Comparison of ENCODE assay signal across 19 cellular contexts in the genomic region with DNA sequence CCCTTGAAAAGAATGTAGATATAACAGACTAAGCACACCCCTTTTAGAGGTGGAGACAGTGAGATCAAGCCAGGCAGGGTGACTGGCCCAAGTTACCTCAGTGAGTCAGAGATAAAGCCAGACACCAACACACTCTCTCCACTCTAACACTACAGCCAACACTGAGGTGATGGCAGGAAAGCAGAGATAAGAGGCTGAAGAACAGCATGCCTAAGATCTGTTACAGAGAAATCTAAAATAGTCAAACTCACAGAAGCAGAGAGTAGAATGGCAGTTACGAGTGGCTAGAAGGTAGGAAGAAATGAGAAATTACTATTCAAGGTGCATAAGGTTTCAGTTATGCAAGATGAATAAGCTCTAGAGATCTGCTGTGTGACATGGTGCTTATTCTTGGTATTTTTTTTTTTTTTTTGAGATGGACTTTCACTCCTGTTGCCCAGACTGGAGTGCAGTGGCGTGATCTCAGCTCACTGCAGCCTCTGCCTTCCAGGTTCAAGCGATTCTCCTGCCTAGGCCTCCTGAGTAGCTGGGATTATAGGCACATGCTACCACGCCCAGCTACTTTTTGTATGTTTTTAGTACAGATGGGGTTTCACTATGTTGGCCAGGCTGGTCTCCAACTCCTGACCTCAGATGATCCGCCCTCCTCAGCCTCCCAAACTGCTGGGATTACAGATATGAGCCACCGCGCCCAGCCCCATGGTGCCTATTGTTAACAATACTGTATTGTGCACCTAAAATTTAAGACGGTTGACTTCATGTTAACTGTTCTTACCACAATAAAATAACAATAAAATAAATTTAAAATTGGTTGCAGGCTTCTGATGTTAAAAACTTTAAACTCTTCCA. TPM values are rescaled to one million over a fixed set of nuclear protein-coding genes. Genes with fewer than 3 reads are reported as not detected.
DNase-seq lines count a peak whose midpoint lies in the region; ATAC-seq and TF ChIP-seq lines count a peak whose summit lies in the region.
"Had no signal": no experiment of that assay in that cellular context is flagged by ENCODE, and none has a peak within 500 bp of the region (broad histone marks: within the 10 kb centered on the region; RNA-seq: fewer than 3 reads in every experiment).

No MANE protein-coding gene starts in this region.

- peak; percentile 88 for ATAC-seq in GM21360 (IDR thresholded peaks at IDR 0.05; ENCODE audit: unreplicated experiment)
- peak; percentile 83 for ATAC-seq in foreskin keratinocyte

- H3K4me1 Mint-ChIP-seq in Caco-2 (ENCODE audit: low read depth, unreplicated experiment) (peaks cover 7% of the 10 kb centered on the region), mesothelial cell of epicardium (peaks cover 3% of the 10 kb centered on the region)

- no peaks in the 10 kb centered on the region for H3K36me3 ChIP-seq in Caco-2 (ENCODE audit: control insufficient read depth, insufficient read depth, low read length)
- no peaks in the 10 kb centered on the region for H3K36me3 ChIP-seq in Loucy (ENCODE audit: insufficient read depth, low read length)
- H3K36me3 ChIP-seq in MM.1S (replicated peaks; ENCODE audit: insufficient read depth, low read length), result no peaks in the 10 kb centered on the region

- TF ChIP-seq CTCF in Caco-2 (IDR thresholded peaks at IDR 0.05; ENCODE audit: insufficient read depth in 1 of 2, low read depth in 1 of 2, low read length in 1 of 2, severe bottlenecking in 1 of 2, unreplicated experiment in 1 of 2), result no peak
- TF ChIP-seq CTCF in Loucy (conservative IDR thresholded peaks at IDR 0.05; ENCODE audit: low read length), result no peak
- TF ChIP-seq CTCF in foreskin keratinocyte (conservative IDR thresholded peaks at IDR 0.05), result no peak
- TF ChIP-seq CTCF in MM.1S (IDR thresholded peaks at IDR 0.05; ENCODE audit: low read length), result no peak
- TF ChIP-seq CTCF in mesothelial cell of epicardium (IDR thresholded peaks at IDR 0.05; ENCODE audit: unreplicated experiment), result no peak

- no peaks in the 10 kb centered on the region for H3K36me3 Mint-ChIP-seq in Caco-2 (ENCODE audit: insufficient read depth, unreplicated experiment)
- no peaks in the 10 kb centered on the region for H3K36me3 Mint-ChIP-seq in mesothelial cell of epicardium

- H3K79me2 ChIP-seq in Loucy (ENCODE audit: insufficient read depth, low read length) (no peaks in the 10 kb centered on the region), MM.1S (ENCODE audit: low read length) (no peaks in the 10 kb centered on the region)
- H3K79me2 ChIP-seq: parathyroid adenoma had no signal

- 0 out of 2 replicates have a peak overlapping the region, but pooled peaks have one; percentile 7 for H2AFZ ChIP-seq in Loucy (ENCODE audit: low read length)
- H2AFZ ChIP-seq in MM.1S (ENCODE audit: low read length), result no peak overlapping the region
- H2AFZ ChIP-seq: GM23248, parathyroid adenoma had no signal

- no TSS peak for BruUV-seq in Caco-2 (replicated peaks; lab: Mats Ljungman, UMichigan)

- H4K20me1 ChIP-seq in Loucy (ENCODE audit: insufficient read depth, low read length, poor library complexity, severe bottlenecking) (no peaks in the 10 kb centered on the region), MM.1S (ENCODE audit: insufficient read depth, low read length) (no peaks in the 10 kb centered on the region)
- H4K20me1 ChIP-seq: BLaER1 treated with 17β-estradiol and CSF1 and Interleukin-3, amounts not matched to agents 10 nM and 100 nM had no signal

- DNase-seq in Caco-2, result no peak
- DNase-seq in foreskin keratinocyte, result peak; percentile 15 to 36
- DNase-seq in MM.1S, result no peak
- DNase-seq in DMS153 treated with DMSO at 0.1 percent for 48 hours (lab: John Stamatoyannopoulos, UW; ENCODE audit: unreplicated experiment), result no peak
- DNase-seq in NCI-H1092 treated with DMSO at 0.1 percent for 48 hours (lab: John Stamatoyannopoulos, UW), result no peak
- no peak for DNase-seq in mesothelial cell of epicardium (ENCODE audit: low spot score in 2 of 2, unreplicated experiment in 2 of 2)
- DNase-seq: activated CD8-positive, alpha-beta memory T cell treated with anti-CD3 and anti-CD28 coated beads, Interleukin-2, amount 50 U/mL, for 4 hours; endodermal cell; GF-D8; glutamatergic neuron; GM23248; NCI-H2081; stimulated activated naive CD4-positive, alpha-beta T cell treated with Interleukin-2 at 50 U/mL for 16 hours had no signal

- intact Hi-C loops in Caco-2 (cut with micrococcal nuclease; ENCODE audit: unreplicated experiment), result no loop called here

- H3K27me3 ChIP-seq in Caco-2 (replicated peaks; ENCODE audit: control insufficient read depth, insufficient read depth, low read length) (no peaks in the 10 kb centered on the region), Loucy (ENCODE audit: insufficient read depth, low read length, poor library complexity, severe bottlenecking) (no peaks in the 10 kb centered on the region), foreskin keratinocyte (no peaks in the 10 kb centered on the region), MM.1S (replicated peaks; ENCODE audit: insufficient read depth, low read length) (no peaks in the 10 kb centered on the region)
- H3K27me3 ChIP-seq: BLaER1 treated with 17β-estradiol and CSF1 and Interleukin-3, amounts not matched to agents 10 nM and 100 nM had no signal

- H3K9ac ChIP-seq in Loucy (ENCODE audit: low read depth, low read length, poor library complexity, severe bottlenecking) (peak overlapping the region; percentile 21), MM.1S (ENCODE audit: low read length) (no peak overlapping the region)
- H3K9ac ChIP-seq: BLaER1 treated with 17β-estradiol and CSF1 and Interleukin-3, amounts not matched to agents 10 nM and 100 nM; GM23248; KMS-11; parathyroid adenoma had no signal

- H3K4me2 ChIP-seq in Loucy (ENCODE audit: low read depth, low read length, poor library complexity, severe bottlenecking) (peak overlapping the region; percentile 7), MM.1S (ENCODE audit: low read depth, low read length) (no peak overlapping the region)
- H3K4me2 ChIP-seq: BLaER1 treated with 17β-estradiol and CSF1 and Interleukin-3, amounts not matched to agents 10 nM and 100 nM; KMS-11 had no signal

- H3K4me3 ChIP-seq in Caco-2 (ENCODE audit: low read depth, low read length), result no peak overlapping the region
- no peak overlapping the region for H3K4me3 ChIP-seq in Loucy (ENCODE audit: low read length, poor library complexity, severe bottlenecking)
- H3K4me3 ChIP-seq in MM.1S (ENCODE audit: low read length), result no peak overlapping the region
- H3K4me3 ChIP-seq: BLaER1 treated with 17β-estradiol and CSF1 and Interleukin-3, amounts not matched to agents 10 nM and 100 nM; GM23248; lung had no signal

- H3K4me3 Mint-ChIP-seq in Caco-2 (ENCODE audit: unreplicated experiment), result no peak overlapping the region
- H3K4me3 Mint-ChIP-seq in mesothelial cell of epicardium, result no peak overlapping the region
- H3K4me3 Mint-ChIP-seq: endodermal cell had no signal

- H3F3A ChIP-seq in Loucy (ENCODE audit: low read depth) (no peaks in the 10 kb centered on the region; the same call in 1 of the 2 replicates), MM.1S (ENCODE audit: insufficient read depth, low read length) (no peaks in the 10 kb centered on the region)

- H3K9me3 ChIP-seq in Caco-2, result no peaks in the 10 kb centered on the region
- H3K9me3 ChIP-seq in Loucy (ENCODE audit: insufficient read depth, low read depth, low read length), result no peaks in the 10 kb centered on the region
- H3K9me3 ChIP-seq in MM.1S (replicated peaks; ENCODE audit: insufficient read depth, low read length), result no peaks in the 10 kb centered on the region
- H3K9me3 ChIP-seq: BLaER1 treated with 17β-estradiol and CSF1 and Interleukin-3, amounts not matched to agents 10 nM and 100 nM had no signal

- no peaks in the 10 kb centered on the region for H3K9me2 ChIP-seq in Loucy (replicated peaks; ENCODE audit: low read depth, low read length)
- H3K9me2 ChIP-seq in MM.1S (replicated peaks; ENCODE audit: insufficient read depth, low read length), result no peaks in the 10 kb centered on the region

- H3K27me3 Mint-ChIP-seq in Caco-2 (ENCODE audit: insufficient read depth, unreplicated experiment) (no peaks in the 10 kb centered on the region), mesothelial cell of epicardium (ENCODE audit: low read depth) (peaks cover 4% of the 10 kb centered on the region)

- POLR2A ChIA-PET in Caco-2 (lab: Charles Lee), result no interaction called here

- H3K9me3 Mint-ChIP-seq in Caco-2 (ENCODE audit: unreplicated experiment) (no peaks in the 10 kb centered on the region), mesothelial cell of epicardium (no peaks in the 10 kb centered on the region)
- H3K9me3 Mint-ChIP-seq: endodermal cell had no signal

- CTCF ChIA-PET in Caco-2 (lab: Charles Lee), result interaction anchor here (0.6 to 0.9 kb wide), 2 partner anchors 14 to 63 kb away, joined by 3 read pairs; no protein-coding TSS in a partner anchor

- H3K27ac ChIP-seq in foreskin keratinocyte, result no peak overlapping the region
- no peak overlapping the region for H3K27ac ChIP-seq in MM.1S (ENCODE audit: low read length)
- H3K27ac ChIP-seq: BLaER1 treated with 17β-estradiol and CSF1 and Interleukin-3, amounts not matched to agents 10 nM and 100 nM; GM23248; KMS-11; parathyroid adenoma had no signal

- peak overlapping the region; percentile 14 for H3K27ac Mint-ChIP-seq in Caco-2 (ENCODE audit: unreplicated experiment)
- no peak overlapping the region for H3K27ac Mint-ChIP-seq in mesothelial cell of epicardium
- H3K27ac Mint-ChIP-seq: endodermal cell had no signal

- no peaks in the 10 kb centered on the region for H3K4me1 ChIP-seq in Caco-2
- H3K4me1 ChIP-seq in Loucy (ENCODE audit: insufficient read depth, low read length, poor library complexity, severe bottlenecking), result peaks cover 43% of the 10 kb centered on the region
- H3K4me1 ChIP-seq in foreskin keratinocyte, result no peaks in the 10 kb centered on the region
- H3K4me1 ChIP-seq in MM.1S (ENCODE audit: low read length), result no peaks in the 10 kb centered on the region
- H3K4me1 ChIP-seq: BLaER1 treated with 17β-estradiol and CSF1 and Interleukin-3, amounts not matched to agents 10 nM and 100 nM; parathyroid adenoma had no signal

RNA-seq across cellular contexts. Expression of a gene that starts 28.7 kb away (rescaled TPM):
- total RNA-seq in Caco-2 (2022) (30.7 and 34.2 TPM in 2 replicates), foreskin keratinocyte (1.5 and 4.2 TPM in 2 replicates), mesothelial cell of epicardium (6.8 to 8.3 TPM (median 8.2 TPM) in 3 replicates)
- 1.4 and 2.6 TPM in 2 replicates for polyA plus RNA-seq in foreskin keratinocyte
- total RNA-seq: GM23248 had no signal
- polyA plus RNA-seq: GM23248 had no signal

Comparison
In these comparisons a context has a peak if more than half of its experiments do, and no peak if none do; other contexts are left out.
1. DNase-seq: peak in foreskin keratinocyte (2 of 2); none in Caco-2 (0 of 2), MM.1S (single experiment), DMS153 treated with DMSO at 0.1 percent for 48 hours (single experiment), NCI-H1092 treated with DMSO at 0.1 percent for 48 hours (single experiment) and mesothelial cell of epicardium (0 of 2).